In the genomic region with DNA sequence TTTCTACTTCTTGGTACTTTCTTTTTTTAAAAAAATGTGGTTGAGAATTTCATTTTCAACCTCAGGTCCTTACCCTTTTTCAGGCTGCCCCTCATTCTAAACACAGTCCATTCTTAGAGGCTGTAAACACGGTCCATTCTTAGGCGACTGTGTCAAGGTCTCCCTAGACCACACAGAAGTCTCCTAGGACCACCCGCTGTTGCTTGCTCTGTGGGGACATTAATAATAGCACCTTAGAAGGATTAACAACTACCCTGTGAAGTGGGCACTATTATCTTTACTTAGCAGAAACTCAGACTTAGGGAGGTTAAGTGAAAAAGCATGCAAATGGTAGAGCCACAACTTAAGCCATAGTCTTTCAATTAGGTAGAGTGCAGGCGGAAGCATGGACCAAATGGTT, we compare ENCODE assay signal across 18 cellular contexts.
DNase-seq lines count a peak whose midpoint lies in the region; ATAC-seq and TF ChIP-seq lines count a peak whose summit lies in the region.
"Had no signal": no experiment of that assay in that cellular context is flagged by ENCODE, and none has a peak within 500 bp of the region (broad histone marks: within the 10 kb centered on the region; RNA-seq: fewer than 3 reads in every experiment).

No MANE protein-coding gene starts in this region.

- no peak overlapping the region for H3K4me3 ChIP-seq in neutrophil (ENCODE audit: low read depth in 1 of 2, low read length in 1 of 2)
- H3K4me3 ChIP-seq: cardiac muscle cell, Peyer's patch, right atrium auricular region, stomach had no signal

- H3K4me3 Mint-ChIP-seq in activated naive CD8-positive, alpha-beta T cell treated with anti-CD3 and anti-CD28 coated beads, Interleukin-2, amount 50 U/mL, for 24 hours: no peak overlapping the region
- H3K4me3 Mint-ChIP-seq: T-helper 1 cell treated with Interleukin-12 subunit alpha and Interleukin-12 subunit beta and Interleukin-4 antibody, amounts not matched to agents 30 μg/mL and 1 μg/mL, for 36 hours had no signal

- no peaks in the 10 kb centered on the region for H3K27me3 ChIP-seq in neutrophil
- H3K27me3 ChIP-seq: cardiac muscle cell, Peyer's patch, right atrium auricular region, stomach had no signal

- H3K27ac Mint-ChIP-seq in activated naive CD8-positive, alpha-beta T cell treated with anti-CD3 and anti-CD28 coated beads, Interleukin-2, amount 50 U/mL, for 24 hours: peak overlapping the region; percentile 47
- H3K27ac Mint-ChIP-seq: CD4-positive, CD25-positive, alpha-beta regulatory T cell; IgD-negative memory B cell; T-helper 1 cell treated with Interleukin-12 subunit alpha and Interleukin-12 subunit beta and Interleukin-4 antibody, amounts not matched to agents 30 μg/mL and 1 μg/mL, for 36 hours had no signal

- peaks cover 2% of the 10 kb centered on the region for H3K36me3 Mint-ChIP-seq in activated naive CD8-positive, alpha-beta T cell treated with anti-CD3 and anti-CD28 coated beads, Interleukin-2, amount 50 U/mL, for 24 hours (ENCODE audit: low read depth)

- peaks cover 59% of the 10 kb centered on the region for H3K4me1 Mint-ChIP-seq in activated naive CD8-positive, alpha-beta T cell treated with anti-CD3 and anti-CD28 coated beads, Interleukin-2, amount 50 U/mL, for 24 hours

- H3K9me3 Mint-ChIP-seq in activated naive CD8-positive, alpha-beta T cell treated with anti-CD3 and anti-CD28 coated beads, Interleukin-2, amount 50 U/mL, for 24 hours: no peaks in the 10 kb centered on the region
- H3K9me3 Mint-ChIP-seq: CD4-positive, CD25-positive, alpha-beta regulatory T cell; IgD-negative memory B cell; T-helper 1 cell treated with Interleukin-12 subunit alpha and Interleukin-12 subunit beta and Interleukin-4 antibody, amounts not matched to agents 30 μg/mL and 1 μg/mL, for 36 hours had no signal

- no peaks in the 10 kb centered on the region for H3K36me3 ChIP-seq in neutrophil
- H3K36me3 ChIP-seq: cardiac muscle cell, Peyer's patch, right atrium auricular region, stomach had no signal

- DNase-seq in activated naive CD8-positive, alpha-beta T cell treated with anti-CD3 and anti-CD28 coated beads, Interleukin-2, amount 50 U/mL, for 24 hours: no peak
- DNase-seq in HuH-7 (ENCODE audit: low spot score) (no peak), dedifferentiated amniotic fluid mesenchymal stem cell (ENCODE audit: extremely low spot score) (no peak), middle frontal gyrus (ENCODE audit: extremely low spot score, low spot score) (no peak)
- DNase-seq: activated CD4-positive, alpha-beta T cell treated with anti-CD3 and anti-CD28 coated beads, Interleukin-2, amount 50 U/mL, for 4 hours; CD4-positive, CD25-positive, alpha-beta regulatory T cell; NCI-H1417; Peyer's patch; stimulated activated CD4-positive, alpha-beta T cell treated with anti-CD3 and anti-CD28 coated beads, Interleukin-4, amount 100 ng/mL, for 4 hours; stomach had no signal

- H3K27ac ChIP-seq in neutrophil: peak overlapping the region; percentile 48
- H3K27ac ChIP-seq: cardiac muscle cell, Peyer's patch had no signal

- TF ChIP-seq CTCF in neutrophil (IDR thresholded peaks at IDR 0.05): no peak

- H3K9me3 ChIP-seq in neutrophil: no peaks in the 10 kb centered on the region
- H3K9me3 ChIP-seq: Peyer's patch, right atrium auricular region, stomach had no signal

- ATAC-seq in GM18498 (IDR thresholded peaks at IDR 0.05; ENCODE audit: unreplicated experiment) (peak; percentile 57), HG02678 (IDR thresholded peaks at IDR 0.05; ENCODE audit: unreplicated experiment) (peak; percentile 54), HG02759 (IDR thresholded peaks at IDR 0.05; ENCODE audit: unreplicated experiment) (no peak)
- no peak for ATAC-seq in activated naive CD8-positive, alpha-beta T cell treated with anti-CD3 and anti-CD28 coated beads, Interleukin-2, amount 50 U/mL, for 24 hours

- H3K4me1 ChIP-seq in neutrophil (ENCODE audit: control insufficient read depth in 1 of 2, insufficient read depth in 1 of 2, low read depth in 1 of 2, low read length in 1 of 2): peaks cover 72 to 85% of the 10 kb centered on the region in 2 experiments

- no peaks in the 10 kb centered on the region for H3K27me3 Mint-ChIP-seq in activated naive CD8-positive, alpha-beta T cell treated with anti-CD3 and anti-CD28 coated beads, Interleukin-2, amount 50 U/mL, for 24 hours
- H3K27me3 Mint-ChIP-seq: IgD-negative memory B cell had no signal

Comparison
In these comparisons a context has a peak if more than half of its experiments do, and no peak if none do; other contexts are left out.
1. ATAC-seq: peak in GM18498 (single experiment) and HG02678 (single experiment); none in activated naive CD8-positive, alpha-beta T cell treated with anti-CD3 and anti-CD28 coated beads, Interleukin-2, amount 50 U/mL, for 24 hours (single experiment) and HG02759 (single experiment).